Comparison of ENCODE assay signal across 8 cellular contexts in genomic region chr3:4986175-4986610, GRCh38. TPM values are rescaled to one million over a fixed set of nuclear protein-coding genes. Genes with fewer than 3 reads are reported as not detected.
A peak's percentile ranks its signal among the peaks of the same experiment; 100 is the strongest.
DNase-seq lines count a peak whose midpoint lies in the region; ATAC-seq and TF ChIP-seq lines count a peak whose summit lies in the region.

No MANE protein-coding gene starts in this region.

- POLR2A ChIA-PET in activated CD4-positive, alpha-beta T cell treated with anti-CD3 and anti-CD28 coated beads, Interleukin-2, amount 10 ng/mL, durations not matched to agents 7 days and 5 days (lab: Charles Lee) = interaction anchor here (0.7 to 1.0 kb wide), 5 partner anchors 9 to 164 kb away, joined by 3 to 4 read pairs (median 3); no protein-coding TSS in a partner anchor

- peak in 3 of 4 donors; percentile 1 to 15 (median 2) for ATAC-seq in right lobe of liver
- ATAC-seq in HG02840 (IDR thresholded peaks at IDR 0.05; ENCODE audit: low FRiP score, unreplicated experiment) = no peak

- H3K27me3 Mint-ChIP-seq in activated CD4-positive, alpha-beta T cell treated with anti-CD3 and anti-CD28 coated beads, Interleukin-2, amount 10 ng/mL, durations not matched to agents 7 days and 5 days = no peaks in the 10 kb centered on the region

- H3K9me3 Mint-ChIP-seq in activated CD4-positive, alpha-beta T cell treated with anti-CD3 and anti-CD28 coated beads, Interleukin-2, amount 10 ng/mL, durations not matched to agents 7 days and 5 days = no peaks in the 10 kb centered on the region

- H3K4me1 ChIP-seq in right lobe of liver = peaks cover 0 to 51% (median 15%) of the 10 kb centered on the region in 4 donors
- H3K4me1 ChIP-seq in tibial nerve = peaks cover 0 to 89% (median 56%) of the 10 kb centered on the region in 4 donors

- H3K4me3 ChIP-seq in astrocyte of the cerebellum (ENCODE audit: low read depth, low read length) (peak overlapping the region; percentile 11), right lobe of liver (peak overlapping the region; percentile 9 to 42 (median 35)), tibial nerve (peak overlapping the region in 3 of 4 donors; percentile 42 to 54 (median 53))

- DNase-seq in activated CD4-positive, alpha-beta T cell treated with anti-CD3 and anti-CD28 coated beads, Interleukin-2, amount 10 ng/mL, durations not matched to agents 7 days and 5 days = no peak
- DNase-seq in activated CD4-positive, alpha-beta T cell treated with anti-CD3 and anti-CD28 coated beads, Interleukin-2, amount 50 U/mL, for 48 hours = no peak
- DNase-seq in astrocyte of the cerebellum (ENCODE audit: low read depth) (no peak), right lobe of liver (no peak), tibial nerve (ENCODE audit: low spot score in 2 of 2) (no peak)
- no peak for DNase-seq in stimulated activated CD4-positive, alpha-beta T cell treated with anti-CD3 and anti-CD28 coated beads, Interleukin-4, amount 100 ng/mL, for 4 hours
- no peak for DNase-seq in NK-92 treated with Interleukin-12 subunit alpha and Interleukin-12 subunit beta, amount 100 ng/mL, for 24 hours (lab: John Stamatoyannopoulos, UW)

- H3K36me3 ChIP-seq in right lobe of liver = peaks cover 9 to 17% (median 12%) of the 10 kb centered on the region in 4 donors
- H3K36me3 ChIP-seq in tibial nerve = peaks cover 0 to 9% (median 0%) of the 10 kb centered on the region in 3 donors

- H3K4me1 Mint-ChIP-seq in activated CD4-positive, alpha-beta T cell treated with anti-CD3 and anti-CD28 coated beads, Interleukin-2, amount 10 ng/mL, durations not matched to agents 7 days and 5 days = peaks cover 74% of the 10 kb centered on the region

- H3K9me3 ChIP-seq in right lobe of liver = no peaks in the 10 kb centered on the region
- no peaks in the 10 kb centered on the region for H3K9me3 ChIP-seq in tibial nerve

- CTCF ChIA-PET in activated CD4-positive, alpha-beta T cell treated with anti-CD3 and anti-CD28 coated beads, Interleukin-2, amount 10 ng/mL, durations not matched to agents 7 days and 5 days (lab: Charles Lee) = interaction anchor here (0.5 to 13.9 kb wide), 12 partner anchors 9 to 275 kb away, joined by 3 to 197 read pairs (median 8); no protein-coding TSS in a partner anchor

- no peak for TF ChIP-seq EP300 in tibial nerve (IDR thresholded peaks at IDR 0.05)

- 8% methylated on average over 3 of the region's 5 CpGs for WGBS in right lobe of liver (ENCODE audit: insufficient coverage, low coverage, low lambda C conversion rate, missing lambda C conversion rate)
- WGBS in tibial nerve, 2 donors = 52 to 58% methylated on average over 5 of the region's 5 CpGs

- intact Hi-C loops in right lobe of liver (cut with DNase I) = no loop called here

- in situ Hi-C loops in astrocyte of the cerebellum (cut with HindIII; ENCODE audit: low sequenced_read_pairs) = loop anchor here (5.0 kb wide), 1 partner anchor 249 kb away; no protein-coding TSS in a partner anchor

- H3K27me3 ChIP-seq in right lobe of liver = no peaks in the 10 kb centered on the region
- no peaks in the 10 kb centered on the region for H3K27me3 ChIP-seq in tibial nerve

- peak overlapping the region; percentile 87 for H3K27ac Mint-ChIP-seq in activated CD4-positive, alpha-beta T cell treated with anti-CD3 and anti-CD28 coated beads, Interleukin-2, amount 10 ng/mL, durations not matched to agents 7 days and 5 days

- H3K27ac ChIP-seq in right lobe of liver (peak overlapping the region; percentile 91 to 100 (median 100)), tibial nerve (peak overlapping the region; percentile 91 to 98 (median 97))

- H3K4me3 Mint-ChIP-seq in activated CD4-positive, alpha-beta T cell treated with anti-CD3 and anti-CD28 coated beads, Interleukin-2, amount 10 ng/mL, durations not matched to agents 7 days and 5 days = peak overlapping the region; percentile 78

- TF ChIP-seq CTCF in astrocyte of the cerebellum (IDR thresholded peaks at IDR 0.05; ENCODE audit: low read depth, low read length, missing control alignments) (no peak), right lobe of liver (IDR thresholded peaks at IDR 0.05) (no peak), tibial nerve (IDR thresholded peaks at IDR 0.05) (no peak)

- TF ChIP-seq POLR2A in right lobe of liver (IDR thresholded peaks at IDR 0.05) = no peak
- no peak for TF ChIP-seq POLR2A in tibial nerve (IDR thresholded peaks at IDR 0.05)

- H3K36me3 Mint-ChIP-seq in activated CD4-positive, alpha-beta T cell treated with anti-CD3 and anti-CD28 coated beads, Interleukin-2, amount 10 ng/mL, durations not matched to agents 7 days and 5 days (ENCODE audit: low read depth) = peaks cover 47% of the 10 kb centered on the region

RNA-seq across cellular contexts. Expression of gene BHLHE40, which starts 7.0 kb away (rescaled TPM):
- 100 to 1,000 TPM; 105 to 112 TPM for total RNA-seq in activated CD4-positive, alpha-beta T cell treated with anti-CD3 and anti-CD28 coated beads, Interleukin-2, amount 10 ng/mL, durations not matched to agents 7 days and 5 days
- total RNA-seq in right lobe of liver (100 to 1,000 TPM in 1 of 6 experiments, 10 to 100 TPM in 5; 19.0 to 170 (median 57.7) TPM), tibial nerve (10 to 100 TPM; 44.1 to 61.4 (median 53.7) TPM)
